ENCODE assay signal across 5 cellular contexts in the genomic region with DNA sequence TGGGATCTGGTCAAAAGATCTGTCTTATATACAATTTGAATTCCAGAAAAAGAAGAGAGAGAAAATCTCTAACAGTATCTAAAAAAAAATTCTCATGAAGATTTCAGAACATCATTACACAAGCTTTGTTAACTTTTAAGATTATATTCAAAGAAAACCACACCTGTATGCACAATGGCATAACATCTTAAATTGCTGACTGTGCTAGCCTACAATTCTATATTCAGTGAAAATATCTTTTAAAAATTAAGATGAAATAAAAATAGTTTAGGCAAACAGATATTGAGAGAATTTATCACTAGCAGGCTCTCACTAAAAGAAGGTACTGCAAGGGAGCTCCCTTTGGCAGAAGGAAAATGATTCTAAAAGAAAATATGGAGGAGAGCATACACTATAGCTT.
"Had no signal": no experiment of that assay in that cellular context is flagged by ENCODE, and none has a peak within 500 bp of the region (broad histone marks: within the 10 kb centered on the region; RNA-seq: fewer than 3 reads in every experiment).

No MANE protein-coding gene starts in this region.

- DNase-seq: KBM-7, KG1 had no signal

- H3K27ac ChIP-seq: HL-60, KMS-11 had no signal

- H3K9ac ChIP-seq: KMS-11 had no signal

- H3K4me2 ChIP-seq: KMS-11 had no signal

- FAIRE-seq: HTR-8/SVneo had no signal
